1 cellular context compared by ENCODE assay signal in the genomic region with DNA sequence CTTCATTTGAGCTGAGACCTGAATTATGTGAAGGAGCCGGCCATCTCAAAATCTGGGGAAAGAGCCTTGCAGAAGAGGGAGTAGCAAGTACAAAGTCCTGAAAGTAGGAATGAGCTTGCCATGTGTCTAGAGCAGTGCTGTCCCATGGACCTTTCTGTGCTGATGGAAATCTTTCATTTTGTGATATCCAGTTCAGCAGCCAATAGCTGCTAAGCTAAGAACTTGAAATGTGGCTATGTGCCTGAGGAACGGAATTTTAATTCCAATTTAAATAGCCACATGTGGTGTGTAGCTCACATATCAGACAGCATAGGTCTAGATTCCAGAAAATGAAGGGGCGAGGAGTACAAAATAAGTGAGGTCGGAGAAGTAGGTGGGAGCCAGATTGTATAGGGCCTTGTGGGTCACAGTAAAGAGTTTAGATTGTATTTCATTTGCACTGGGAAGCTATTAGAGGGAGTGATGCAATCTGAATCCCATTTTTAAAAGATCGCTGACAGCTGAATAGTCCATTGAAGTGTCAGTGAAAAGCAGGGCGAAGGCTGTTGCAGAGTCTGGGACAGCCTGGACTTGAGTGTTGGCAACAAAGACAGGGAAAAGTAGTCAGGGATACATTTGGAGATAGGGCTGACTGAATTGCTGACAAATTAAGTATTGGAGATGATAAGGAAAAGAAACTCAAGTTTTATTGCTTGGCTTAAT.
TF ChIP-seq lines count a peak whose summit lies in the region.

No MANE protein-coding gene starts in this region.

TF ChIP-seq in GM12878, 131 proteins besides CTCF, POLR2A, EP300 and RAD21 (continued from another document):
- TF ChIP-seq, protein P1, sequence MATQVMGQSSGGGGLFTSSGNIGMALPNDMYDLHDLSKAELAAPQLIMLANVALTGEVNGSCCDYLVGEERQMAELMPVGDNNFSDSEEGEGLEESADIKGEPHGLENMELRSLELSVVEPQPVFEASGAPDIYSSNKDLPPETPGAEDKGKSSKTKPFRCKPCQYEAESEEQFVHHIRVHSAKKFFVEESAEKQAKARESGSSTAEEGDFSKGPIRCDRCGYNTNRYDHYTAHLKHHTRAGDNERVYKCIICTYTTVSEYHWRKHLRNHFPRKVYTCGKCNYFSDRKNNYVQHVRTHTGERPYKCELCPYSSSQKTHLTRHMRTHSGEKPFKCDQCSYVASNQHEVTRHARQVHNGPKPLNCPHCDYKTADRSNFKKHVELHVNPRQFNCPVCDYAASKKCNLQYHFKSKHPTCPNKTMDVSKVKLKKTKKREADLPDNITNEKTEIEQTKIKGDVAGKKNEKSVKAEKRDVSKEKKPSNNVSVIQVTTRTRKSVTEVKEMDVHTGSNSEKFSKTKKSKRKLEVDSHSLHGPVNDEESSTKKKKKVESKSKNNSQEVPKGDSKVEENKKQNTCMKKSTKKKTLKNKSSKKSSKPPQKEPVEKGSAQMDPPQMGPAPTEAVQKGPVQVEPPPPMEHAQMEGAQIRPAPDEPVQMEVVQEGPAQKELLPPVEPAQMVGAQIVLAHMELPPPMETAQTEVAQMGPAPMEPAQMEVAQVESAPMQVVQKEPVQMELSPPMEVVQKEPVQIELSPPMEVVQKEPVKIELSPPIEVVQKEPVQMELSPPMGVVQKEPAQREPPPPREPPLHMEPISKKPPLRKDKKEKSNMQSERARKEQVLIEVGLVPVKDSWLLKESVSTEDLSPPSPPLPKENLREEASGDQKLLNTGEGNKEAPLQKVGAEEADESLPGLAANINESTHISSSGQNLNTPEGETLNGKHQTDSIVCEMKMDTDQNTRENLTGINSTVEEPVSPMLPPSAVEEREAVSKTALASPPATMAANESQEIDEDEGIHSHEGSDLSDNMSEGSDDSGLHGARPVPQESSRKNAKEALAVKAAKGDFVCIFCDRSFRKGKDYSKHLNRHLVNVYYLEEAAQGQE (IDR thresholded peaks at IDR 0.05; ENCODE audit: low read depth, low read length): no peak
- TF ChIP-seq SIN3A (IDR thresholded peaks at IDR 0.05; ENCODE audit: low read depth, low read length): no peak
